In the genomic region with DNA sequence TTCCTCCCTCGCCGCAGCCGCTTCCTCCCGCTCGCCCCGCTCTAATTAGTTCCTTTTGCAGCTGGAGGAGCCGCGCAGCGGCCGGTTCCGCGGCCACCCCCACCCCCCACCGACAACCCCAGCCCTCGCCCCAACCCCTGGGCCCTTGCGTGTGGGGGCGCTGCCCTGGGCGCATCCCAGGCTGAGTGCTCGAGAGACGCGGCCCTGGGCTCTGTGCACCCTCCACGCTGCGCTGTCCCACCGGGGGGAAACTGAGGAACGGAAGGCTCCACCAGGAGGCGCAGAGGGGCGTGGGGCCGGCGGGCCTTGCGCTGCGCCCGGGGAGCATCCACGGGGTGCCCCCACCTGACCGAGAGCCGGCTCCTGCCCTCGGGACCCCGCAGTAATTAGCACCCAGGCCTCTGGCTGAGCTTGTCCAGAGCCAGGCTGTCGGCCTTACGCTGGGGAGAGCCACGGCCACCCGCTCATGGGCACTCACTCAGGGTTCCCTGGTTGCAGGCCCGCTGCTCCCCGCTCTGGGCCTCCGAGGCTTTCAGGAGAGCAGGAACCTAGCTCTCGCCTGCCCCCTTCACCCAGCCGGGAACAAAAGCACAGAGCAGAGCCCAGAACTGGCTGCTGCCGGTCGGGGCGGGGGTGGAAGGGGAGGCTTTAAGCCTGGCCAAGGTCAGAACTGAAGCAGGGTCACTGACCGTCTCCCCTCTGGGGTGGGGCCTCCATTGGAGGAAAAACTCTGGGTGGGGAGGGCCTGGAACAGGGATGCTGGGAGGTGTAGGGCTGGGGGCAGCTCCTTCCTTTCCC, we compare ENCODE assay signal across 8 cellular contexts. TPM values are rescaled to one million over a fixed set of nuclear protein-coding genes. Genes with fewer than 3 reads are reported as not detected.
DNase-seq lines count a peak whose midpoint lies in the region; ATAC-seq and TF ChIP-seq lines count a peak whose summit lies in the region.

No MANE protein-coding gene starts in this region.

- peak; percentile 67 to 76 (median 74) for TF ChIP-seq CTCF in ovary (IDR thresholded peaks at IDR 0.05)

- H3K9me3 ChIP-seq in SJSA1 (replicated peaks) = no peaks in the 10 kb centered on the region
- no peaks in the 10 kb centered on the region for H3K9me3 ChIP-seq in ovary

- no peak for TF ChIP-seq POLR2A in ovary (IDR thresholded peaks at IDR 0.05)

- ATAC-seq in left cardiac atrium (peak; percentile 79), GM19467 (IDR thresholded peaks at IDR 0.05; ENCODE audit: unreplicated experiment) (no peak), GM19397 (IDR thresholded peaks at IDR 0.05; ENCODE audit: unreplicated experiment) (no peak)

- no peaks in the 10 kb centered on the region for H3K36me3 ChIP-seq in SJSA1
- no peaks in the 10 kb centered on the region for H3K36me3 ChIP-seq in ovary

- H3K27me3 ChIP-seq in SJSA1 (replicated peaks) (no peaks in the 10 kb centered on the region), ovary (no peaks in the 10 kb centered on the region)

- no peak overlapping the region for H3K4me3 ChIP-seq in SJSA1
- H3K4me3 ChIP-seq in ovary = peak overlapping the region; percentile 50

- H3K27ac ChIP-seq in SJSA1 (no peak overlapping the region), ovary (peak overlapping the region; percentile 63 to 67)

- intact Hi-C loops in left cardiac atrium (cut with DNase I) (loop anchor here in 1 of 2 donors (5.0 kb wide), 1 partner anchor 36 kb away; no protein-coding TSS in a partner anchor), ovary (cut with DNase I) (loop anchor here (2.0 to 10.0 kb wide), 6 partner anchors 36 to 127 kb away; partner anchors contain the start of gene TFAP4 (in 1 of the 4))

- 1 to 2% (median 2%) methylated on average over 21 to 49 of the region's 49 CpGs for WGBS in ovary, 3 donors

- no peak for TF ChIP-seq EP300 in ovary (IDR thresholded peaks at IDR 0.05)

- DNase-seq in activated gamma-delta T cell treated with Interleukin-2 at 50 U/mL for 16 hours (peak; percentile 36), activated gamma-delta T cell (lab: John Stamatoyannopoulos, UW) (no peak), SJSA1 (ENCODE audit: low read depth in 1 of 2, low spot score in 2 of 2) (peak; percentile 17 to 64), anterior cingulate cortex (lab: John Stamatoyannopoulos, UW) (peak in 54 of 58 donors; percentile 18 to 84 (median 62)), left cardiac atrium (peak; percentile 87), ovary (peak; percentile 88 to 91 (median 90))

- H3K4me1 ChIP-seq in SJSA1 (replicated peaks) (peaks cover 28% of the 10 kb centered on the region), ovary (ENCODE audit: insufficient read depth) (peaks cover 35% of the 10 kb centered on the region)

RNA-seq across cellular contexts. Expression of gene GLIS2, which starts 12.1 kb away (rescaled TPM):
- 0.13 and 0.71 TPM in 2 replicates for total RNA-seq in SJSA1 (2014; rRNA removed; shearing (Covaris generic))
- total RNA-seq in left cardiac atrium (10 to 100 TPM; 23.9 to 29.2 TPM), ovary (10 to 100 TPM in 5 of 7 donors, 1 to 10 TPM in 2; 5.1 to 79.5 (median 49.8) TPM)
- 10 to 100 TPM in 1 of 2 donors, 1 to 10 TPM in 1; 1.6 to 24.6 TPM for polyA plus RNA-seq in ovary

RNA-seq across cellular contexts. Expression of gene PAM16, which starts 23.1 kb away (rescaled TPM):
- total RNA-seq in SJSA1 (2014; rRNA removed; shearing (Covaris generic)) = 86.4 and 125 TPM in 2 replicates
- total RNA-seq in left cardiac atrium = 10 to 100 TPM; 51.0 to 64.3 TPM
- 10 to 100 TPM; 24.0 to 47.2 (median 35.7) TPM for total RNA-seq in ovary
- polyA plus RNA-seq in ovary = 10 to 100 TPM; 18.5 to 42.2 TPM

RNA-seq across cellular contexts. Expression of gene VASN, which starts 43.7 kb away (rescaled TPM):
- total RNA-seq in SJSA1 (2014; rRNA removed; shearing (Covaris generic)) = 85.4 and 93.6 TPM in 2 replicates
- total RNA-seq in left cardiac atrium = 10 to 100 TPM; 10.6 to 20.0 TPM
- total RNA-seq in ovary = 10 to 100 TPM; 19.8 to 49.5 (median 43.5) TPM
- 10 to 100 TPM in 1 of 2 donors, 1 to 10 TPM in 1; 2.4 to 47.6 TPM for polyA plus RNA-seq in ovary

RNA-seq across cellular contexts. Expression of gene TFAP4, which starts 55.2 kb away (rescaled TPM):
- total RNA-seq in SJSA1 (2014; rRNA removed; shearing (Covaris generic)) = 2.9 and 7.1 TPM in 2 replicates
- total RNA-seq in left cardiac atrium (1 to 10 TPM; 3.7 to 4.2 TPM), ovary (10 to 100 TPM in 5 of 7 donors, 1 to 10 TPM in 2; 3.7 to 23.7 (median 18.3) TPM)
- polyA plus RNA-seq in ovary = 10 to 100 TPM in 1 of 2 donors, 1 to 10 TPM in 1; 2.1 to 14.0 TPM

Comparison
In these comparisons a context has a peak if more than half of its experiments do, and no peak if none do; other contexts are left out.
1. ATAC-seq: peak in left cardiac atrium (2 of 2); none in GM19467 (single experiment) and GM19397 (single experiment).